Comparison of ENCODE assay signal across 9 cellular contexts in genomic region chr20:9407805-9408421, GRCh38.
DNase-seq lines count a peak whose midpoint lies in the region; ATAC-seq and TF ChIP-seq lines count a peak whose summit lies in the region.
"Had no signal": no experiment of that assay in that cellular context is flagged by ENCODE, and none has a peak within 500 bp of the region (broad histone marks: within the 10 kb centered on the region; RNA-seq: fewer than 3 reads in every experiment).

No MANE protein-coding gene starts in this region.

- no peaks in the 10 kb centered on the region for H3K9me2 ChIP-seq in Karpas-422 (replicated peaks; ENCODE audit: insufficient read depth, low read length)

- peak; percentile 59 for DNase-seq in NCI-H1436 (lab: John Stamatoyannopoulos, UW)
- no peak for DNase-seq in NCI-H1436 treated with DMSO at 0.1 percent for 48 hours (lab: John Stamatoyannopoulos, UW)
- DNase-seq in Karpas-422 = peak; percentile 87
- peak; percentile 54 for DNase-seq in RWPE1 (ENCODE audit: low spot score)
- peak; percentile 77 for DNase-seq in astrocyte of the spinal cord (ENCODE audit: low read depth, low spot score)
- peak; percentile 40 for DNase-seq in iPS DF 19.7 (ENCODE audit: low read depth, low spot score)
- DNase-seq in spleen = no peak

- H3K9me3 ChIP-seq in Karpas-422 (ENCODE audit: low read length) (no peaks in the 10 kb centered on the region), spleen (no peaks in the 10 kb centered on the region)
- H3K9me3 ChIP-seq: BLaER1 had no signal

- CTCF ChIA-PET in RWPE1 (lab: Yijun Ruan, JAX) = interaction anchor here (0.5 to 3.3 kb wide), 20 partner anchors 11 to 1652 kb away, joined by 3 to 35 read pairs (median 4); no protein-coding TSS in a partner anchor

- peak; percentile 52 for ATAC-seq in GM21576 (IDR thresholded peaks at IDR 0.05; ENCODE audit: unreplicated experiment)

- TF ChIP-seq CTCF in RWPE1 (conservative IDR thresholded peaks at IDR 0.05; ENCODE audit: low read depth) (peak; percentile 93), astrocyte of the spinal cord (IDR thresholded peaks at IDR 0.05; ENCODE audit: low read depth, low read length) (peak; percentile 70), spleen (IDR thresholded peaks at IDR 0.05 in 8 of 11, conservative IDR thresholded peaks at IDR 0.05 in 3 of 11) (peak; percentile 55 to 81 (median 76))

- H3K27me3 ChIP-seq in Karpas-422 (ENCODE audit: low read length) = no peaks in the 10 kb centered on the region
- H3K27me3 ChIP-seq in spleen (replicated peaks in 1 of 7) = no peaks in the 10 kb centered on the region
- H3K27me3 ChIP-seq: BLaER1 had no signal

- H3K9ac ChIP-seq in Karpas-422 (ENCODE audit: low read length) = no peak overlapping the region
- H3K9ac ChIP-seq: BLaER1 had no signal

- no peaks in the 10 kb centered on the region for H4K20me1 ChIP-seq in Karpas-422 (ENCODE audit: insufficient read depth, low read depth, low read length)
- H4K20me1 ChIP-seq: BLaER1 had no signal

- WGBS in spleen, 5 donors = 44 to 52% (median 47%) methylated on average over 8 of the region's 8 CpGs

- H3K36me3 ChIP-seq in Karpas-422 (ENCODE audit: insufficient read depth, low read length) (no peaks in the 10 kb centered on the region), spleen (no peaks in the 10 kb centered on the region)
- H3K36me3 ChIP-seq: BLaER1 had no signal

- in situ Hi-C loops in astrocyte of the spinal cord (cut with HindIII; ENCODE audit: low sequenced_read_pairs) = no loop called here

- POLR2A ChIA-PET in RWPE1 (lab: Yijun Ruan, JAX; ENCODE audit: low non-redundant PET) = no interaction called here

- no peak for TF ChIP-seq POLR2A in spleen (IDR thresholded peaks at IDR 0.05)

- H3K27ac ChIP-seq in Karpas-422 (ENCODE audit: low read length) (no peak overlapping the region), RWPE1 (no peak overlapping the region), spleen (no peak overlapping the region)
- H3K27ac ChIP-seq: BLaER1 had no signal

- H3K4me2 ChIP-seq in Karpas-422 (ENCODE audit: low read depth, low read length, poor library complexity, severe bottlenecking) = no peak overlapping the region
- H3K4me2 ChIP-seq: BLaER1 had no signal

- intact Hi-C loops in spleen (cut with DNase I; ENCODE audit: low total_unique reads) = loop anchor here (5.0 kb wide), 1 partner anchor 199 kb away; no protein-coding TSS in a partner anchor

- no peaks in the 10 kb centered on the region for H3K4me1 ChIP-seq in Karpas-422 (ENCODE audit: low read length)
- no peaks in the 10 kb centered on the region for H3K4me1 ChIP-seq in spleen

- H3K4me3 ChIP-seq in Karpas-422 (ENCODE audit: low read length) (no peak overlapping the region), astrocyte of the spinal cord (ENCODE audit: low read depth, low read length) (no peak overlapping the region), spleen (no peak overlapping the region)
- H3K4me3 ChIP-seq: BLaER1 had no signal

- no peaks in the 10 kb centered on the region for H3K79me2 ChIP-seq in Karpas-422 (ENCODE audit: low read length)

- no peak overlapping the region for H2AFZ ChIP-seq in Karpas-422 (ENCODE audit: low read length)

Comparison
In these comparisons a context has a peak if more than half of its experiments do, and no peak if none do; other contexts are left out.
1. DNase-seq: peak in NCI-H1436 (single experiment), Karpas-422 (single experiment), RWPE1 (single experiment), astrocyte of the spinal cord (single experiment) and iPS DF 19.7 (single experiment); none in NCI-H1436 treated with DMSO at 0.1 percent for 48 hours (single experiment) and spleen (single experiment).
2. Peak in every context shown above with its lines, with median percentiles within 50 percentile points of each other: CTCF ChIP-seq.